In genomic region chr10:43313901-43314300, GRCh38 we compare ENCODE assay signal across 1 cellular context.
TF ChIP-seq lines count a peak whose summit lies in the region.

No MANE protein-coding gene starts in this region.

TF ChIP-seq in H1, 55 proteins besides CTCF, POLR2A, EP300 and RAD21:
- TF ChIP-seq RBBP5 (IDR thresholded peaks at IDR 0.05; ENCODE audit: borderline replicate concordance, low read depth, low read length) (no peak), CHD2 (IDR thresholded peaks at IDR 0.05; ENCODE audit: low read length) (no peak), FOSL1 (IDR thresholded peaks at IDR 0.05; ENCODE audit: insufficient read depth, low read depth, low read length) (no peak), ATF2 (IDR thresholded peaks at IDR 0.05; ENCODE audit: low read length) (no peak), YY1 (IDR thresholded peaks at IDR 0.05; ENCODE audit: low read depth, low read length) (no peak), TCF12 (IDR thresholded peaks at IDR 0.05; ENCODE audit: low read depth, low read length) (no peak), BACH1 (IDR thresholded peaks at IDR 0.05; ENCODE audit: low read length) (no peak)
TF ChIP-seq in H1: peak in this region for 0.
